ENCODE assay signal across 24 cellular contexts in genomic region chr4:166279261-166279660, GRCh38.
A peak's percentile ranks its signal among the peaks of the same experiment; 100 is the strongest.
DNase-seq lines count a peak whose midpoint lies in the region; TF ChIP-seq lines count a peak whose summit lies in the region.
"Had no signal": no experiment of that assay in that cellular context is flagged by ENCODE, and none has a peak within 500 bp of the region (broad histone marks: within the 10 kb centered on the region; RNA-seq: fewer than 3 reads in every experiment).

No MANE protein-coding gene starts in this region.

- H3K79me2 ChIP-seq in neural cell (replicated peaks; ENCODE audit: insufficient read depth, low read length) = no peaks in the 10 kb centered on the region

- H3K27me3 ChIP-seq in neural cell (ENCODE audit: insufficient read depth, low read depth, low read length) (no peaks in the 10 kb centered on the region), ovary (no peaks in the 10 kb centered on the region)
- H3K27me3 ChIP-seq: MG63, SJSA1 had no signal

- TF ChIP-seq POLR2A in ovary (IDR thresholded peaks at IDR 0.05) = no peak

- H3K4me3 ChIP-seq in GM12865 (ENCODE audit: low read depth, low read length) (no peak overlapping the region), SK-N-MC (no peak overlapping the region), neural cell (ENCODE audit: low read length) (no peak overlapping the region), ovary (no peak overlapping the region)
- no peak overlapping the region for H3K4me3 ChIP-seq in Jurkat, Clone E6-1 (ENCODE audit: low read length)
- H3K4me3 ChIP-seq: A549, MG63, PC-9, SJSA1 had no signal

- no peaks in the 10 kb centered on the region for H3K4me1 ChIP-seq in ovary (ENCODE audit: insufficient read depth)
- H3K4me1 ChIP-seq: A549, SJSA1 had no signal

- H4K20me1 ChIP-seq in neural cell (ENCODE audit: insufficient read depth) = no peaks in the 10 kb centered on the region

- TF ChIP-seq CTCF in GM12865 (IDR thresholded peaks at IDR 0.05; ENCODE audit: insufficient read depth, low read depth, low read length, missing control alignments) (no peak), neural cell (IDR thresholded peaks at IDR 0.05; ENCODE audit: poor library complexity, severe bottlenecking) (no peak), ovary (IDR thresholded peaks at IDR 0.05) (no peak)

- H3K36me3 ChIP-seq in SK-N-MC (ENCODE audit: insufficient read depth, low read length) (no peaks in the 10 kb centered on the region), neural cell (ENCODE audit: insufficient read depth, low read length) (no peaks in the 10 kb centered on the region), ovary (no peaks in the 10 kb centered on the region)
- H3K36me3 ChIP-seq: SJSA1 had no signal

- TF ChIP-seq EP300 in neural cell (conservative IDR thresholded peaks at IDR 0.05; ENCODE audit: poor library complexity, severe bottlenecking) (peak; percentile 58), ovary (IDR thresholded peaks at IDR 0.05) (no peak)

- H3K9ac ChIP-seq in SK-N-MC (ENCODE audit: insufficient read length) (no peak overlapping the region), neural cell (ENCODE audit: low read length) (no peak overlapping the region)

- H3K4me2 ChIP-seq in neural cell (ENCODE audit: low read length) = no peak overlapping the region
- H3K4me2 ChIP-seq: A549, PC-9 had no signal

- H3K9me2 ChIP-seq in neural cell (ENCODE audit: insufficient read depth, low read length) = no peaks in the 10 kb centered on the region

- no peak overlapping the region for H2AFZ ChIP-seq in neural cell (ENCODE audit: low read depth, low read length)
- H2AFZ ChIP-seq: PC-9 had no signal

- H3K9me3 ChIP-seq in SK-N-MC (ENCODE audit: low read depth, low read length) (no peaks in the 10 kb centered on the region), neural cell (ENCODE audit: low read length) (no peaks in the 10 kb centered on the region), ovary (no peaks in the 10 kb centered on the region)
- H3K9me3 ChIP-seq: A549, SJSA1 had no signal

- DNase-seq in GM12865 (ENCODE audit: low read depth) = peak; percentile 14
- peak; percentile 56 for DNase-seq in Jurkat, Clone E6-1 (ENCODE audit: low read depth, low spot score)
- DNase-seq in SK-N-MC (ENCODE audit: low read depth, low spot score) = peak; percentile 16
- DNase-seq in ovary = no peak
- DNase-seq in medulla oblongata (ENCODE audit: extremely low spot score) = no peak
- no peak for DNase-seq in activated CD4-positive, alpha-beta T cell treated with anti-CD3 and anti-CD28 coated beads for 48 hours
- DNase-seq: C1 segment of cervical spinal cord; CD4-positive, alpha-beta memory T cell; COR-L47; DMS53; GF-D8; KBM-7; MG63; NCI-H1048; NCI-H187 treated with DMSO at 0.1 percent for 48 hours; NCI-H446; NCI-H524 treated with DMSO at 0.1 percent for 48 hours; PC-9; Right ventricle myocardium superior; RPMI8226; T-cell had no signal

- no peak for TF ChIP-seq RAD21 in neural cell (conservative IDR thresholded peaks at IDR 0.05)

- H3K27ac ChIP-seq in SK-N-MC (no peak overlapping the region), neural cell (ENCODE audit: low read length) (no peak overlapping the region), ovary (no peak overlapping the region)
- H3K27ac ChIP-seq: A549, PC-9, SJSA1 had no signal

- no peaks in the 10 kb centered on the region for H3F3A ChIP-seq in neural cell (ENCODE audit: insufficient read depth, low read length, poor library complexity, severe bottlenecking)

- intact Hi-C loops in ovary (cut with DNase I) = no loop called here

TF ChIP-seq in neural cell, 6 proteins besides CTCF, POLR2A, EP300 and RAD21:
- TF ChIP-seq MXI1 (conservative IDR thresholded peaks at IDR 0.05; ENCODE audit: poor library complexity, severe bottlenecking) = no peak
- TF ChIP-seq REST (IDR thresholded peaks at IDR 0.05; ENCODE audit: borderline replicate concordance) = peak; percentile 69
- peak; percentile 42 for TF ChIP-seq POLR2AphosphoS5 (IDR thresholded peaks at IDR 0.05)

Comparison
In these comparisons a context has a peak if more than half of its experiments do, and no peak if none do; other contexts are left out.
1. DNase-seq: peak in GM12865 (single experiment), Jurkat, Clone E6-1 (single experiment) and SK-N-MC (single experiment); none in ovary (0 of 5), medulla oblongata (single experiment) and activated CD4-positive, alpha-beta T cell treated with anti-CD3 and anti-CD28 coated beads for 48 hours (single experiment).